Comparison of ENCODE assay signal across 1 cellular context in the genomic region with DNA sequence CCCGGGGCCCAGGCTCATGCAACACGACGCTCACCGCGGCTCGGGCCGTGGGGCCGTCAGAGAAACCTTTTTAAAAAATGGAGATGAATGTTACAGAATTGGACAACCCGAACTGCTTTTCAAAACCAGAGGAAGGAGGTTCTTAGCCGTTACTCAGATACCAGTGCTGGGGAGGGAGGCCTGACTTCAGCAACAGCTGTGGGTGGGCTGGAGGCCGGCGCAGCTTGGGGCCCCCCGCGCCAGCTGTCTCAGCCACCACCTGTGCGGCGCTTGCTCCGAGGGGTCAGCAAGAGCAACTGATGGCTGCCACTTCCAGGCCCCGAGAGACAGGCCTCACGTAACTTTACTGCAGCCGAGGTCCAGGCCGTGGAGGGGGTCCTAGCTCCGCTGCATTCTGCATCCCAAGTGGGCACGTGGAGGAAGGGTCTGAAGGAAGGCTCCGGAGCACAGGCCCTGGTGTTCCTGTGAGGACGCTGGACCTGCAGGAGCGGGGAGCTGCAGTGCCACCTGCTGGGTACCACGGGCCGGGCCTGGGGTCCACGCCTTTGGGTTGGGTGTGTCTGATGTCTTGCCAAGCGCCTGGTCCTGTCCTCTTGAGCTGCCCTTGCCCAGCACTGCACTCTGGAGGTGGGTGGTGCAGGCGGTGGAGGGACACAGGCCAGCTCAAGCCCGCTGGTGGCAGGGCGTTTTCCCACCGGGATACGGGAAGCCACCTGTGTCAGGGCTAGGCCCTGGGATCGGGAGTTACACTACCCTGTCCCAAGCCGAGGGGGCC.
A peak's percentile ranks its signal among the peaks of the same experiment; 100 is the strongest.
TF ChIP-seq lines count a peak whose summit lies in the region.

No MANE protein-coding gene starts in this region.

TF ChIP-seq in H1, 55 proteins besides CTCF, POLR2A, EP300 and RAD21:
- TF ChIP-seq BACH1 (IDR thresholded peaks at IDR 0.05; ENCODE audit: low read length) (no peak), POLR2AphosphoS5 (IDR thresholded peaks at IDR 0.05; ENCODE audit: low read depth, low read length) (peak; percentile 60), YY1 (IDR thresholded peaks at IDR 0.05; ENCODE audit: low read depth, low read length) (no peak), NANOG (IDR thresholded peaks at IDR 0.05; ENCODE audit: insufficient read depth, low read depth, low read length, poor library complexity, severe bottlenecking) (no peak)
